In the genomic region with DNA sequence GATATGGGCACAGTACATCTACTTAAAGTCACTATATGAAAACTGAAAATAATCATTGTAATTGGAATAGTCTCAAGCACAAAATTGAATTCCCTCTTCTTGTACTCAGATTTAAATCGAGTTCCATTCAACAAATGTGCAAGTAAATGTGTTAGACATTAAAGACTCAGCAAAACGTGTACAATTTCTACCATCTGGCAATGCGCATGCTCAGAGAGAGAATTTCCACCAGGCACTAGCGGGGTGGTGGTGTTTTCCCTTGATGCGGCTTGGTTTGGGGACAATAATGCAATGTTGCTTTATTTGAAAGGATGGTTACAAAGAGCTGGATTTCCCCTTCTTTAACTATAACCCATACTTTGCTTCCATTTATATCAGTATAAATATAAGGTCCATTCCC, we compare ENCODE assay signal across 2 cellular contexts.
TF ChIP-seq lines count a peak whose summit lies in the region.

No MANE protein-coding gene starts in this region.

TF ChIP-seq in GM23338, 12 proteins besides CTCF, POLR2A, EP300 and RAD21:
- no peak for TF ChIP-seq NANOG (IDR thresholded peaks at IDR 0.05; ENCODE audit: borderline replicate concordance)

TF ChIP-seq in K562, 482 proteins besides CTCF, POLR2A, EP300 and RAD21:
- TF ChIP-seq CCAR2 (IDR thresholded peaks at IDR 0.05; ENCODE audit: low read depth, low read length) (no peak), HNRNPL (IDR thresholded peaks at IDR 0.05; ENCODE audit: low read depth, low read length) (no peak), ZNF311 (CRISPR knock-in tag; IDR thresholded peaks at IDR 0.05) (no peak), ZNF589 (CRISPR knock-in tag; IDR thresholded peaks at IDR 0.05; ENCODE audit: low read depth) (no peak), CBFB (CRISPR knock-in tag; IDR thresholded peaks at IDR 0.05) (no peak), ZNF280A (IDR thresholded peaks at IDR 0.05; ENCODE audit: low read depth, partially characterized antibody) (no peak), NRF1 (conservative IDR thresholded peaks at IDR 0.05 in 1 of 2, IDR thresholded peaks at IDR 0.05 in 1 of 2) (peak; percentile 78 to 81), CEBPG (CRISPR knock-in tag; IDR thresholded peaks at IDR 0.05) (no peak), CEBPG (tag; conservative IDR thresholded peaks at IDR 0.05 in 1 of 2, IDR thresholded peaks at IDR 0.05 in 1 of 2) (no peak)
